In the genomic region with DNA sequence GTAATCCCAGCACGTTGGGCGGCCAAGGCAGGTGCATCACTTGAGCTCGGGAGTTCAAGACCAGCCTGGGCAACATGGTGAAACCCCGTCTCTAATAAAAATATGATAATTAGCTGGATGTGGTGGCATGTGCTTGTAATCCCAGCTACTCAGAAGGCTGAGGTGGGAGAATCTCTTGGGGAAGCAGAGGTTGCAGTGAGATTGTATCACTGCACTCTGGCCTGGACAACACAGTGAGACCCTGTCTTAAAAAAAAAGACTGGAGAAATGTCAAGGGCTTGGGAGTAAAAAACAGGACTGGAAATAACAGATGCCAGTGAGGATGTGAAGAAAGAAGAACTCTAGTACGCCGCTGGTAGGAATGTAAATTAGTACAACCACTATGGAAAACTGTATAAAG, we compare ENCODE assay signal across 11 cellular contexts.
"Had no signal": no experiment of that assay in that cellular context is flagged by ENCODE, and none has a peak within 500 bp of the region (broad histone marks: within the 10 kb centered on the region; RNA-seq: fewer than 3 reads in every experiment).

No MANE protein-coding gene starts in this region.

- H3K4me3 ChIP-seq: GM23248, GM23338, HAP-1 had no signal

- H2AFZ ChIP-seq: GM23248, GM23338 had no signal

- H3K4me1 ChIP-seq: HAP-1 had no signal

- H3K9me3 ChIP-seq: HAP-1 had no signal

- ATAC-seq: GM23338, HCT116 had no signal

- H3K36me3 ChIP-seq: HAP-1 had no signal

- H3K4me2 ChIP-seq: GM23338 had no signal

- H3K27ac ChIP-seq: GM23248 had no signal

- FAIRE-seq: H1, H54 had no signal

- H3K9ac ChIP-seq: GM23248 had no signal

- DNase-seq: GM23248, GOT3, H7, H9, HCEC 1CT, HFFc6 had no signal
